Comparison of ENCODE assay signal across 8 cellular contexts in the genomic region with DNA sequence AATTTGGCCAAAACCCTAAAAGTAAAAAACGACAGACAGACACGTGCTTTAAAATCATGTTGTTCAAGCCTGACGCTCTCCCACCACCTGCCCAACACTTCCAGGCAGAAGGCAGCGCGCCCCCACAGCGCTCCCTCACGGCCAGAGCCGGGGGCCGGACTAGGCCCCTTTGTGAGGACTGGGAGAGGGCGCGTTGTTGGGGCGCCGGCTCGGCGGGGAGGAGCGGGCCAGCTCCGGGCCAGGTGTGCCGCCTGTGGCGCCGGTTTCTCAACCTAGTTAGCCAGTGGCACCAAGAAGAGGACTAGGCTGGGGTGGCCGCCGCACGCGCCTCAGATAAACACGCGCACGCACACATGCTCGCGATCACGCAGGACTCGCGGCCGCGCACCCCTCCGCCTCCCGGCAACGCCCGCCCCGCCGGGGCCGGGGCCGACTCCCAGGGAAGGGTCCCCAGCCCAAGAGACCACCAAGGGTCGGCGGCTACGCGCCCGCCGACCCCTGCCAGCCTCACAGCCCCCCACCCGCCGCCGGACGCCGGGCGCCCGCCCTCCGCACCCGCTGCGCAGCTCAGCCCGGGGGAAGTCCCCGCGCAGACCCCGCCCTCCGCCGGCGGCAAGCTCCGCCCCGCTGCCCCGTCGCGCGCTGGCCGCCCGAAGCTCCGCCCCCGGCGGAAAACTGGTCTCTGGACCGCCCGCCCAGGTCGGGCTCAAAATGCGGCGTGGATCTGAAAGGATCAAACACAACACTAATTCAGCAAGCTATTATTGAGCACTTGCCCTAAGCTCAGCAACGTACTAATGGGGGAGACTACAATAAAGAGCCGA. TPM values are rescaled to one million over a fixed set of nuclear protein-coding genes. Genes with fewer than 3 reads are reported as not detected.
A peak's percentile ranks its signal among the peaks of the same experiment; 100 is the strongest.
DNase-seq lines count a peak whose midpoint lies in the region; ATAC-seq lines count a peak whose summit lies in the region.

A gene (minus strand): TSS at position 584 of the 824 bp plus-strand sequence.

- POLR2A ChIA-PET in CD4-positive, alpha-beta memory T cell (lab: Charles Lee; ENCODE audit: partially characterized antibody): interaction anchor here (0.9 to 2.2 kb wide), 8 partner anchors 30 to 1378 kb away, joined by 3 to 10 read pairs (median 4); a partner anchor contains a TSS
- POLR2A ChIA-PET in activated CD8-positive, alpha-beta T cell treated with anti-CD3 and anti-CD28 coated beads, Interleukin-2, amount 10 ng/mL, durations not matched to agents 7 days and 5 days (lab: Charles Lee): interaction anchor here (0.6 to 0.7 kb wide), 2 partner anchors 536 to 1020 kb away, joined by 3 to 4 read pairs; no protein-coding TSS in a partner anchor

- peaks cover 6 to 11% of the 10 kb centered on the region in 2 donors for H3K36me3 Mint-ChIP-seq in CD4-positive, alpha-beta memory T cell
- H3K36me3 Mint-ChIP-seq in activated CD8-positive, alpha-beta T cell treated with anti-CD3 and anti-CD28 coated beads, Interleukin-2, amount 10 ng/mL, durations not matched to agents 7 days and 5 days (ENCODE audit: low read depth): peaks cover 6% of the 10 kb centered on the region

- H3K27me3 Mint-ChIP-seq in CD4-positive, alpha-beta memory T cell: peaks cover 3 to 5% of the 10 kb centered on the region in 2 donors
- H3K27me3 Mint-ChIP-seq in activated CD8-positive, alpha-beta T cell treated with anti-CD3 and anti-CD28 coated beads, Interleukin-2, amount 10 ng/mL, durations not matched to agents 7 days and 5 days (ENCODE audit: low read depth): peaks cover 3% of the 10 kb centered on the region

- ATAC-seq in GM19395 (IDR thresholded peaks at IDR 0.05; ENCODE audit: unreplicated experiment): peak; percentile 84
- peak; percentile 82 for ATAC-seq in HG03521 (IDR thresholded peaks at IDR 0.05; ENCODE audit: unreplicated experiment)
- ATAC-seq in activated CD8-positive, alpha-beta T cell treated with anti-CD3 and anti-CD28 coated beads, Interleukin-2, amount 10 ng/mL, durations not matched to agents 7 days and 5 days: peak; percentile 95

- H3K36me3 ChIP-seq in CD4-positive, alpha-beta memory T cell (ENCODE audit: insufficient read depth, low read length): no peaks in the 10 kb centered on the region

- no peaks in the 10 kb centered on the region for H3K9me3 Mint-ChIP-seq in CD4-positive, alpha-beta memory T cell
- H3K9me3 Mint-ChIP-seq in activated CD8-positive, alpha-beta T cell treated with anti-CD3 and anti-CD28 coated beads, Interleukin-2, amount 10 ng/mL, durations not matched to agents 7 days and 5 days (ENCODE audit: insufficient read depth): no peaks in the 10 kb centered on the region

- H3K4me3 Mint-ChIP-seq in CD4-positive, alpha-beta memory T cell: peak within 1 kb of the TSS; percentile 90 to 94 (median 92)
- H3K4me3 Mint-ChIP-seq in activated CD8-positive, alpha-beta T cell treated with anti-CD3 and anti-CD28 coated beads, Interleukin-2, amount 10 ng/mL, durations not matched to agents 7 days and 5 days: peak within 1 kb of the TSS; percentile 78

- H3K27ac Mint-ChIP-seq in CD4-positive, alpha-beta memory T cell: peak within 1 kb of the TSS; percentile 88 to 98 (median 95)
- peak within 1 kb of the TSS; percentile 84 for H3K27ac Mint-ChIP-seq in activated CD8-positive, alpha-beta T cell treated with anti-CD3 and anti-CD28 coated beads, Interleukin-2, amount 10 ng/mL, durations not matched to agents 7 days and 5 days

- peak within 1 kb of the TSS; percentile 73 to 74 for H3K4me3 ChIP-seq in CD4-positive, alpha-beta memory T cell (ENCODE audit: low read length in 2 of 2)

- peaks cover 32% of the 10 kb centered on the region for H3K4me1 ChIP-seq in CD4-positive, alpha-beta memory T cell (ENCODE audit: insufficient read depth, low read length)

- no peaks in the 10 kb centered on the region for H3K9me3 ChIP-seq in CD4-positive, alpha-beta memory T cell (ENCODE audit: control insufficient read depth in 1 of 2, low read length in 2 of 2)

- DNase-seq in CD4-positive, alpha-beta memory T cell: peak; percentile 82 to 95 (median 91)
- peak; percentile 93 for DNase-seq in NCI-H82 (lab: John Stamatoyannopoulos, UW)
- peak; percentile 90 for DNase-seq in activated CD8-positive, alpha-beta T cell treated with anti-CD3 and anti-CD28 coated beads, Interleukin-2, amount 10 ng/mL, durations not matched to agents 7 days and 5 days
- peak; percentile 91 for DNase-seq in ecto neural progenitor cell (ENCODE audit: low spot score)
- peak; percentile 87 to 91 for DNase-seq in lung microvascular endothelial cell (ENCODE audit: low read depth in 2 of 2)
- peak; percentile 76 to 88 (median 84) for DNase-seq in stimulated activated CD4-positive, alpha-beta T cell treated with anti-CD3 and anti-CD28 coated beads, TNF-alpha, amount 100 ng/mL, for 24 hours (ENCODE audit: low read depth in 3 of 3)

- intact Hi-C loops in CD4-positive, alpha-beta memory T cell (cut with micrococcal nuclease): loop anchor here (1.0 to 10.0 kb wide), 6 partner anchors 470 to 1556 kb away; a partner anchor contains a TSS

- H3K27me3 ChIP-seq in CD4-positive, alpha-beta memory T cell (ENCODE audit: insufficient read depth, low read length): no peaks in the 10 kb centered on the region

- CTCF ChIA-PET in CD4-positive, alpha-beta memory T cell (lab: Charles Lee; ENCODE audit: partially characterized antibody): no interaction called here
- CTCF ChIA-PET in activated CD8-positive, alpha-beta T cell treated with anti-CD3 and anti-CD28 coated beads, Interleukin-2, amount 10 ng/mL, durations not matched to agents 7 days and 5 days (lab: Charles Lee): interaction anchor here (0.6 to 1.3 kb wide), 3 partner anchors 21 to 577 kb away, joined by 3 read pairs; no protein-coding TSS in a partner anchor

- peak within 1 kb of the TSS; percentile 76 for H3K27ac ChIP-seq in CD4-positive, alpha-beta memory T cell (ENCODE audit: low read depth, low read length)

- peaks cover 27 to 47% (median 35%) of the 10 kb centered on the region in 4 donors for H3K4me1 Mint-ChIP-seq in CD4-positive, alpha-beta memory T cell
- peaks cover 27% of the 10 kb centered on the region for H3K4me1 Mint-ChIP-seq in activated CD8-positive, alpha-beta T cell treated with anti-CD3 and anti-CD28 coated beads, Interleukin-2, amount 10 ng/mL, durations not matched to agents 7 days and 5 days (ENCODE audit: low read depth)

RNA-seq across cellular contexts. Expression of the gene that starts here (rescaled TPM):
- total RNA-seq in CD4-positive, alpha-beta memory T cell: 10 to 100 TPM; 29.2 to 32.2 TPM
- polyA plus RNA-seq in CD4-positive, alpha-beta memory T cell: 10 to 100 TPM; 23.5 to 29.9 TPM
- total RNA-seq in activated CD8-positive, alpha-beta T cell treated with anti-CD3 and anti-CD28 coated beads, Interleukin-2, amount 10 ng/mL, durations not matched to agents 7 days and 5 days: 1 to 10 TPM; 7.1 to 9.7 TPM
- 5.4 and 9.1 TPM in 2 replicates for total RNA-seq in lung microvascular endothelial cell

Comparison
In these comparisons a context has a peak if more than half of its experiments do, and no peak if none do; other contexts are left out.
1. Peak in every context shown above with its lines: DNase-seq, ATAC-seq, H3K4me3 ChIP-seq and H3K27ac ChIP-seq.